17 cellular contexts compared by ENCODE assay signal in the genomic region with DNA sequence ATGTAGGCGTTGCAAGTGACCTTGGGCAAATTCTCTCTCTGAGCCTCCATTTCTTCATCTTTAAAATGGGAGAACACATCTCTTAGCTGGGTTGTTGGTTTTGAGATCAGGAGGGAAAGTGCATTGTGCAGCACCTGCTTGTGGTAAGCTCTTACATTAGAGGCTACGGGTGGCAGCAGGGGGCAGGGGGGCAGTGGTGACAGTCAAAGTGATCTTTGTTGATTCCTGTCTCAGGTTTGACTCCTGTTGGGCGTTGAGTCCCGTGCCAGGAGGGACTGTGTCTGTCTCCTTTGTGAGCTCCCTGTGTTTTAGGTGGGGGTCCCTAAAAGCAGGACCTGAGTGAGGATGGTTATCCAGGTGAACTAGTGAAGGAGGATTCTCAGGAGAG.
DNase-seq lines count a peak whose midpoint lies in the region; ATAC-seq, FAIRE-seq and TF ChIP-seq lines count a peak whose summit lies in the region.
"Had no signal": no experiment of that assay in that cellular context is flagged by ENCODE, and none has a peak within 500 bp of the region (broad histone marks: within the 10 kb centered on the region; RNA-seq: fewer than 3 reads in every experiment).

No MANE protein-coding gene starts in this region.

- H3K36me3 ChIP-seq in left ventricle myocardium inferior (peaks cover 15% of the 10 kb centered on the region), kidney (ENCODE audit: control insufficient read depth in 1 of 2, insufficient read depth in 2 of 2, low read length in 2 of 2) (no peaks in the 10 kb centered on the region), neuronal stem cell (replicated peaks in 1 of 2; ENCODE audit: control insufficient read depth in 2 of 2, insufficient read depth in 2 of 2, low read length in 2 of 2) (peaks cover 7 to 15% of the 10 kb centered on the region in 2 donors), ascending aorta (no peaks in the 10 kb centered on the region), ovary (no peaks in the 10 kb centered on the region), sigmoid colon (peaks cover 0 to 3% (median 0%) of the 10 kb centered on the region in 4 donors)
- H3K36me3 ChIP-seq: BLaER1, HAP-1 had no signal

- peak overlapping the region; percentile 47 for H2BK12ac ChIP-seq in neuronal stem cell (ENCODE audit: low read length)

- DNase-seq in left ventricle myocardium inferior (no peak), Right ventricle myocardium inferior (ENCODE audit: missing footprints) (no peak), kidney (peak; percentile 30), neuronal stem cell (ENCODE audit: low spot score) (no peak), ascending aorta (ENCODE audit: low spot score in 2 of 2) (no peak), ovary (no peak), sigmoid colon (no peak)
- DNase-seq: 8988T; AML-193; Caco-2; CD8-positive, alpha-beta memory T cell; DND-41; GDM1; GOT3 had no signal

- no peak for TF ChIP-seq POLR2A in ovary (IDR thresholded peaks at IDR 0.05)
- no peak for TF ChIP-seq POLR2A in sigmoid colon (IDR thresholded peaks at IDR 0.05)

- intact Hi-C loops in left ventricle myocardium inferior (cut with micrococcal nuclease) (no loop called here), Right ventricle myocardium inferior (cut with DNase I) (no loop called here), kidney (cut with DNase I) (no loop called here), ascending aorta (cut with DNase I) (no loop called here), ovary (cut with DNase I) (no loop called here), sigmoid colon (cut with DNase I) (no loop called here)

- no peak overlapping the region for H2BK5ac ChIP-seq in neuronal stem cell (ENCODE audit: low read length)

- no peak for FAIRE-seq in kidney (lab: Jason Lieb, UNC)
- FAIRE-seq: GM12892 had no signal

- H2BK120ac ChIP-seq in neuronal stem cell (ENCODE audit: low read depth, low read length) = no peak overlapping the region

- H3K18ac ChIP-seq in neuronal stem cell (ENCODE audit: low read length) = peak overlapping the region; percentile 89

- H3K9me3 ChIP-seq in left ventricle myocardium inferior (replicated peaks) (peaks cover 15% of the 10 kb centered on the region), kidney (ENCODE audit: control insufficient read depth in 1 of 2, low read length in 2 of 2) (peaks cover 0 to 4% of the 10 kb centered on the region in 2 donors), neuronal stem cell (replicated peaks in 1 of 2; ENCODE audit: control insufficient read depth in 2 of 2, insufficient read depth in 1 of 2, low read depth in 1 of 2, low read length in 2 of 2) (peaks cover 12% of the 10 kb centered on the region in 2 donors), ascending aorta (no peaks in the 10 kb centered on the region), ovary (no peaks in the 10 kb centered on the region), sigmoid colon (no peaks in the 10 kb centered on the region)
- H3K9me3 ChIP-seq: HAP-1 had no signal

- H3K4me3 ChIP-seq in left ventricle myocardium inferior (no peak overlapping the region), kidney (ENCODE audit: low read length in 2 of 2) (no peak overlapping the region), neuronal stem cell (ENCODE audit: low read length in 2 of 2) (no peak overlapping the region), ascending aorta (no peak overlapping the region), ovary (no peak overlapping the region), sigmoid colon (no peak overlapping the region)
- H3K4me3 ChIP-seq: BLaER1, HAP-1 had no signal

- H3K27me3 ChIP-seq in left ventricle myocardium inferior (ENCODE audit: low read depth) = no peaks in the 10 kb centered on the region
- no peaks in the 10 kb centered on the region for H3K27me3 ChIP-seq in neuronal stem cell (ENCODE audit: control insufficient read depth in 3 of 3, insufficient read depth in 3 of 3, low read depth in 1 of 3, low read length in 3 of 3)
- H3K27me3 ChIP-seq in ascending aorta = no peaks in the 10 kb centered on the region
- no peaks in the 10 kb centered on the region for H3K27me3 ChIP-seq in ovary
- no peaks in the 10 kb centered on the region for H3K27me3 ChIP-seq in sigmoid colon
- H3K27me3 ChIP-seq: BLaER1 had no signal

- no peak for TF ChIP-seq EP300 in ovary (IDR thresholded peaks at IDR 0.05)
- no peak for TF ChIP-seq EP300 in sigmoid colon (IDR thresholded peaks at IDR 0.05)

- peak overlapping the region; percentile 91 for H2AK5ac ChIP-seq in neuronal stem cell (ENCODE audit: low read depth, low read length)

- H3K27ac ChIP-seq in left ventricle myocardium inferior (replicated peaks) (peak overlapping the region; percentile 70), kidney (ENCODE audit: low read depth in 2 of 2, low read length in 2 of 2) (no peak overlapping the region), neuronal stem cell (replicated peaks; ENCODE audit: low read length) (no peak overlapping the region), ascending aorta (no peak overlapping the region), ovary (no peak overlapping the region), sigmoid colon (no peak overlapping the region)
- H3K27ac ChIP-seq: BLaER1 had no signal

- no peak overlapping the region for H2AFZ ChIP-seq in neuronal stem cell (ENCODE audit: low read length)

- TF ChIP-seq CTCF in left ventricle myocardium inferior (IDR thresholded peaks at IDR 0.05; ENCODE audit: borderline replicate concordance) = no peak
- TF ChIP-seq CTCF in kidney (IDR thresholded peaks at IDR 0.05; ENCODE audit: borderline replicate concordance, extremely low read depth, insufficient read depth) = no peak
- TF ChIP-seq CTCF in ascending aorta (IDR thresholded peaks at IDR 0.05) = no peak
- no peak for TF ChIP-seq CTCF in ovary (IDR thresholded peaks at IDR 0.05)
- TF ChIP-seq CTCF in sigmoid colon (IDR thresholded peaks at IDR 0.05) = no peak

- no peak overlapping the region for H4K91ac ChIP-seq in neuronal stem cell (ENCODE audit: low read depth, low read length, poor library complexity)

- no peak for ATAC-seq in Right ventricle myocardium inferior

- no CpG with 5 or more reads among the region's 4 CpGs for WGBS in neuronal stem cell (ENCODE audit: extremely low coverage in 2 of 2, insufficient read length in 2 of 2, insufficient replicate concordance in 1 of 2), 2 donors
- 94 to 100% (median 97%) methylated on average over 4 of the region's 4 CpGs for WGBS in ovary, 3 donors
- 88 to 93% methylated on average over 4 of the region's 4 CpGs for WGBS in sigmoid colon, 2 donors

- H3K9ac ChIP-seq in kidney (ENCODE audit: low read length in 2 of 2) = no peak overlapping the region
- peak overlapping the region; percentile 50 for H3K9ac ChIP-seq in neuronal stem cell (ENCODE audit: low read depth, low read length, poor library complexity)
- H3K9ac ChIP-seq: BLaER1 had no signal

- H3K4me1 ChIP-seq in left ventricle myocardium inferior (peaks cover 63% of the 10 kb centered on the region), kidney (ENCODE audit: control insufficient read depth in 1 of 2, insufficient read depth in 1 of 2, low read depth in 1 of 2, low read length in 2 of 2) (peaks cover 0 to 2% of the 10 kb centered on the region in 2 donors), neuronal stem cell (ENCODE audit: control insufficient read depth in 2 of 2, insufficient read depth in 1 of 2, low read depth in 1 of 2, low read length in 2 of 2) (peaks cover 12 to 29% of the 10 kb centered on the region in 2 donors), ascending aorta (no peaks in the 10 kb centered on the region), ovary (ENCODE audit: insufficient read depth) (no peaks in the 10 kb centered on the region), sigmoid colon (peaks cover 0 to 28% (median 13%) of the 10 kb centered on the region in 4 donors)
- H3K4me1 ChIP-seq: Caco-2, HAP-1 had no signal

- H3K23ac ChIP-seq in neuronal stem cell (ENCODE audit: low read depth, low read length, poor library complexity) = no peak overlapping the region

- no peak overlapping the region for H3K4ac ChIP-seq in neuronal stem cell (ENCODE audit: low read length)

- H4K8ac ChIP-seq in neuronal stem cell (ENCODE audit: low read depth, low read length) = no peak overlapping the region

- H3K79me1 ChIP-seq in neuronal stem cell (ENCODE audit: low read depth, low read length) = peaks cover 4% of the 10 kb centered on the region

- H2BK15ac ChIP-seq in neuronal stem cell (ENCODE audit: low read length) = no peak overlapping the region

- peak overlapping the region; percentile 34 for H3K4me2 ChIP-seq in neuronal stem cell (ENCODE audit: insufficient read depth, low read length, poor library complexity, severe bottlenecking)
- H3K4me2 ChIP-seq: BLaER1 had no signal

- no peak overlapping the region for H3K14ac ChIP-seq in neuronal stem cell (ENCODE audit: low read length)
